In the genomic region with DNA sequence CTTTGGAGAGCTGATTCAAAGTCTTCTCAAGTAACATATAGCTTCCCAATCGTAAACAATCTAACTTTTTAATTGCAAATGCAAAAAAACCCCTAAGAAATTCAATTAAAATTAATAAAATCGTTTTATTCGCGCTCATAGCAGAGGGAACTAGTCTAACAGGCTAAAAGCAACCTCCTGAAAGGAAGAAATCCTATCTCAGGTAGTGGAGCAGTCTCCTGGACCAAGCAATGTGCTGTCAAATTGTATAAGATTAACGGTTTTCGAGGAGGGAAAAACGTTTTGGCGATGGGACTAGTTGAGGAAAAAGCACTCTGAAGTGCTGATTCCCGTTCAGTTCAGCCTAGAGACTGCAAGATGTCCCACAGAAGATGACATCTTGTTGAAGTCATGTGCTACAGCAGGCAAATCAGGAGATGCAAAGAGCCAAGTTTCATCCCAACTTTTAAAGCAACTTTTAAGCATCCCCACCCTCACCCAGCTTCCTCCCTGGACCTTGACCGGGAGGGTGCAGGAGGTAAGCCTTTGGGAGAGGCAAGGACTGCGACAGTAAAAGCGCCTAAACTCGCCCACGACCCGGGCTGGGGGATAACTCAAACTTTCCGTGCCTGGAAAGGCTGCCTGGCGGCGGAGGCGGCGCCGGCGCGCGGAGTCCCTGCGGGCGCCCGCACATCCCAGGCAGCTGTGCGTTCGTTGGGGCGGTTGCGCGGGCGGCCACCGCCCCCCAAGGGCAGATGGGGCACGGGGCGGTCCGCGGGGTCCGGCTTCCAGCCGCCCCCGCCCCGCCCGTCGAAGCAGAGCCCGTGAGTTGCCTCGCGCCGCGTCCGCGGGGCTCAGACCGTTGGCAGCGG, we compare ENCODE assay signal across 8 cellular contexts. TPM values are rescaled to one million over a fixed set of nuclear protein-coding genes. Genes with fewer than 3 reads are reported as not detected.
DNase-seq lines count a peak whose midpoint lies in the region; ATAC-seq and TF ChIP-seq lines count a peak whose summit lies in the region.

No MANE protein-coding gene starts in this region.

- no peaks in the 10 kb centered on the region for H3K27me3 Mint-ChIP-seq in activated naive CD8-positive, alpha-beta T cell treated with anti-CD3 and anti-CD28 coated beads, Interleukin-2, amount 10 ng/mL, durations not matched to agents 7 days and 5 days

- DNase-seq in PC-9 (peak in 1 of 2 experiments; percentile 12), iPS DF 6.9 (ENCODE audit: low read depth, low spot score) (no peak), smooth muscle cell (lab: John Stamatoyannopoulos, UW; ENCODE audit: unreplicated experiment) (peak; percentile 4), SHP77 treated with DMSO at 0.1 percent for 48 hours (lab: John Stamatoyannopoulos, UW) (no peak), NCI-H187 (lab: John Stamatoyannopoulos, UW) (no peak)
- peak; percentile 45 for DNase-seq in activated naive CD8-positive, alpha-beta T cell treated with anti-CD3 and anti-CD28 coated beads, Interleukin-2, amount 10 ng/mL, durations not matched to agents 7 days and 5 days

- peak overlapping the region; percentile 30 for H3K27ac Mint-ChIP-seq in activated naive CD8-positive, alpha-beta T cell treated with anti-CD3 and anti-CD28 coated beads, Interleukin-2, amount 10 ng/mL, durations not matched to agents 7 days and 5 days

- H3K4me1 ChIP-seq in PC-9 (replicated peaks; ENCODE audit: insufficient read depth) (peaks cover 17% of the 10 kb centered on the region), iPS DF 6.9 (ENCODE audit: control insufficient read depth, insufficient read depth, low read length) (peaks cover 2% of the 10 kb centered on the region; the same call in 1 of the 2 replicates), smooth muscle cell (ENCODE audit: low read depth) (no peaks in the 10 kb centered on the region)

- WGBS in iPS DF 6.9 (ENCODE audit: insufficient coverage, insufficient read length) = no CpG with 5 or more reads among the region's 53 CpGs
- 49% methylated on average over 47 of the region's 53 CpGs for WGBS in smooth muscle cell (ENCODE audit: low lambda C conversion rate)

- no peaks in the 10 kb centered on the region for H3K9me2 ChIP-seq in PC-9 (ENCODE audit: insufficient read depth)

- H3K9ac ChIP-seq in smooth muscle cell (ENCODE audit: low read depth) = peak overlapping the region; percentile 79

- H3K36me3 ChIP-seq in PC-9 (ENCODE audit: low read depth) (0 out of 2 replicates have a peak, but pooled peaks cover under 1% of the 10 kb centered on the region), iPS DF 6.9 (ENCODE audit: control insufficient read depth, insufficient read depth, low read length) (no peaks in the 10 kb centered on the region), smooth muscle cell (ENCODE audit: low read depth) (no peaks in the 10 kb centered on the region)

- no peak for TF ChIP-seq CTCF in PC-9 (conservative IDR thresholded peaks at IDR 0.05)
- no peak for TF ChIP-seq CTCF in smooth muscle cell (IDR thresholded peaks at IDR 0.05; ENCODE audit: borderline replicate concordance, insufficient read depth, poor library complexity, severe bottlenecking)

- POLR2A ChIA-PET in PC-9 (lab: Charles Lee; ENCODE audit: unreplicated experiment) = no interaction called here
- POLR2A ChIA-PET in activated naive CD8-positive, alpha-beta T cell treated with anti-CD3 and anti-CD28 coated beads, Interleukin-2, amount 10 ng/mL, durations not matched to agents 7 days and 5 days (lab: Charles Lee) = no interaction called here

- no peaks in the 10 kb centered on the region for H3K27me3 ChIP-seq in PC-9 (ENCODE audit: insufficient read depth, low read depth)
- no peaks in the 10 kb centered on the region for H3K27me3 ChIP-seq in iPS DF 6.9 (ENCODE audit: control insufficient read depth, insufficient read depth, low read length)
- no peaks in the 10 kb centered on the region for H3K27me3 ChIP-seq in smooth muscle cell (ENCODE audit: low read depth)

- H3K9me3 ChIP-seq in PC-9 (ENCODE audit: insufficient read depth, low read depth) (no peaks in the 10 kb centered on the region), iPS DF 6.9 (ENCODE audit: control insufficient read depth, insufficient read depth, low read length) (no peaks in the 10 kb centered on the region), smooth muscle cell (replicated peaks; ENCODE audit: low read depth) (no peaks in the 10 kb centered on the region)

- H2AFZ ChIP-seq in PC-9 = peak overlapping the region; percentile 94
- peak overlapping the region; percentile 85 for H2AFZ ChIP-seq in smooth muscle cell (ENCODE audit: low read depth)

- ATAC-seq in GM18502 (IDR thresholded peaks at IDR 0.05; ENCODE audit: poor library complexity, unreplicated experiment) (peak; percentile 39), HG02588 (IDR thresholded peaks at IDR 0.05; ENCODE audit: unreplicated experiment) (peak; percentile 33)
- ATAC-seq in activated naive CD8-positive, alpha-beta T cell treated with anti-CD3 and anti-CD28 coated beads, Interleukin-2, amount 10 ng/mL, durations not matched to agents 7 days and 5 days (ENCODE audit: low read depth) = peak; percentile 45

- peak overlapping the region; percentile 76 for H3K4me3 ChIP-seq in PC-9
- peak overlapping the region; percentile 69; the same call in 1 of the 2 replicates for H3K4me3 ChIP-seq in iPS DF 6.9 (ENCODE audit: low read length)
- H3K4me3 ChIP-seq in smooth muscle cell = peak overlapping the region; percentile 65

- H3K4me2 ChIP-seq in PC-9 (peak overlapping the region; percentile 83), smooth muscle cell (peak overlapping the region; percentile 83)

- no peaks in the 10 kb centered on the region for H3F3A ChIP-seq in PC-9 (ENCODE audit: insufficient read depth, low read depth)
- no peaks in the 10 kb centered on the region for H3F3A ChIP-seq in smooth muscle cell (ENCODE audit: low read depth)

- no peaks in the 10 kb centered on the region for H4K20me1 ChIP-seq in PC-9 (ENCODE audit: insufficient read depth)
- no peaks in the 10 kb centered on the region for H4K20me1 ChIP-seq in smooth muscle cell (ENCODE audit: low read depth)

- intact Hi-C loops in PC-9 (cut with micrococcal nuclease; ENCODE audit: unreplicated experiment) = loop anchor here (2.0 kb wide), 1 partner anchor 246 kb away; a partner anchor contains a TSS

- no peaks in the 10 kb centered on the region for H3K9me3 Mint-ChIP-seq in activated naive CD8-positive, alpha-beta T cell treated with anti-CD3 and anti-CD28 coated beads, Interleukin-2, amount 10 ng/mL, durations not matched to agents 7 days and 5 days

- TSS peak; percentile 53 for BruUV-seq in PC-9 (replicated peaks; lab: Mats Ljungman, UMichigan)

- H3K79me2 ChIP-seq in PC-9 (ENCODE audit: low read depth) (peaks cover 19% of the 10 kb centered on the region), smooth muscle cell (ENCODE audit: low read depth) (no peaks in the 10 kb centered on the region)

- H3K36me3 Mint-ChIP-seq in activated naive CD8-positive, alpha-beta T cell treated with anti-CD3 and anti-CD28 coated beads, Interleukin-2, amount 10 ng/mL, durations not matched to agents 7 days and 5 days = no peaks in the 10 kb centered on the region

- peak overlapping the region; percentile 76 for H3K4me3 Mint-ChIP-seq in activated naive CD8-positive, alpha-beta T cell treated with anti-CD3 and anti-CD28 coated beads, Interleukin-2, amount 10 ng/mL, durations not matched to agents 7 days and 5 days

- H3K27ac ChIP-seq in PC-9 = 0 out of 2 replicates have a peak overlapping the region, but pooled peaks have one; percentile 33
- no peak overlapping the region for H3K27ac ChIP-seq in iPS DF 6.9 (ENCODE audit: low read length)
- peak overlapping the region; percentile 28 for H3K27ac ChIP-seq in smooth muscle cell (ENCODE audit: low read depth)

- CTCF ChIA-PET in PC-9 (lab: Charles Lee) = interaction anchor here (0.7 kb wide), 1 partner anchor 104 kb away, joined by 3 read pairs; no protein-coding TSS in a partner anchor

- H3K4me1 Mint-ChIP-seq in activated naive CD8-positive, alpha-beta T cell treated with anti-CD3 and anti-CD28 coated beads, Interleukin-2, amount 10 ng/mL, durations not matched to agents 7 days and 5 days = peaks cover 9% of the 10 kb centered on the region

RNA-seq across cellular contexts. Expression of a gene that starts 0.8 kb away (rescaled TPM):
- total RNA-seq in PC-9 (2021) = 14.6 and 19.0 TPM in 2 replicates
- 10 to 100 TPM; 11.9 to 12.0 TPM for total RNA-seq in activated naive CD8-positive, alpha-beta T cell treated with anti-CD3 and anti-CD28 coated beads, Interleukin-2, amount 10 ng/mL, durations not matched to agents 7 days and 5 days
- 8.1 and 12.4 TPM in 2 replicates for total RNA-seq in smooth muscle cell
- polyA plus RNA-seq in smooth muscle cell = 6.3 and 9.3 TPM in 2 replicates

RNA-seq across cellular contexts. Expression of a gene that starts 50.3 kb away (rescaled TPM):
- total RNA-seq in PC-9 (2021) (not detected in 2 replicates), smooth muscle cell (not detected in 2 replicates)
- total RNA-seq in activated naive CD8-positive, alpha-beta T cell treated with anti-CD3 and anti-CD28 coated beads, Interleukin-2, amount 10 ng/mL, durations not matched to agents 7 days and 5 days = not detected
- polyA plus RNA-seq in smooth muscle cell = 0.04 TPM in 1 of 2 replicates, not detected in the other

Comparison
In these comparisons a context has a peak if more than half of its experiments do, and no peak if none do; other contexts are left out.
1. DNase-seq: peak in activated naive CD8-positive, alpha-beta T cell treated with anti-CD3 and anti-CD28 coated beads, Interleukin-2, amount 10 ng/mL, durations not matched to agents 7 days and 5 days (single experiment) and smooth muscle cell (single experiment); none in iPS DF 6.9 (single experiment), SHP77 treated with DMSO at 0.1 percent for 48 hours (single experiment) and NCI-H187 (0 of 2).
2. Peak in every context shown above with its lines, with median percentiles within 50 percentile points of each other: ATAC-seq and H3K4me3 ChIP-seq.